In the genomic region with DNA sequence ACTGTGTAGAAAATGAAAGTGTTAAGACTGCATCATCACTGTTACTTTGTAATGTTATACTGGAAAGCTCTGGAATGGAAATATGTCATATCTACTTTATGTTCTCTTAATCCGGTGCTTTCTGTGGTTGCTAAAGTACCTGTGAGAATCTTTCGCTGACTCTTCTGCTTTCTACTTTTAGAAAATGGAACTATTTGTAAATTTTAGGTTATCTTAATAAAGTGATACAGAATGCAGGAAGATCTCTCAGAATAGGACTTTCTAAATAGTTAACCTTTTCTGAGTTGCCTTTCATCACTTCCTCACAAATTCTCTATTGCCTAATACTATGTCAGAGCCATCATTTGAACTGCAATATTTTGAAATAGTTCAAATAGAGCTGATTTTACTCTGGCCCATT, we compare ENCODE assay signal across 14 cellular contexts.
DNase-seq lines count a peak whose midpoint lies in the region; ATAC-seq, FAIRE-seq and TF ChIP-seq lines count a peak whose summit lies in the region.
"Had no signal": no experiment of that assay in that cellular context is flagged by ENCODE, and none has a peak within 500 bp of the region (broad histone marks: within the 10 kb centered on the region; RNA-seq: fewer than 3 reads in every experiment).

No MANE protein-coding gene starts in this region.

- DNase-seq in germinal center (ENCODE audit: low spot score) (peak; percentile 1), vagina (ENCODE audit: extremely low spot score in 2 of 2) (no peak), testis (no peak), RCC 7860 (ENCODE audit: low spot score) (no peak), epidermal melanocyte (ENCODE audit: insufficient read length, low spot score) (no peak)
- DNase-seq: activated CD4-positive, alpha-beta T cell treated with anti-CD3 and anti-CD28 coated beads, Interleukin-2, amount 50 U/mL, for 4 hours; body of pancreas; heart left ventricle; NCI-H1048; transverse colon had no signal

- H3K4me3 ChIP-seq in vagina (no peak overlapping the region), testis (no peak overlapping the region)
- H3K4me3 ChIP-seq: body of pancreas, heart left ventricle, transverse colon had no signal

- TF ChIP-seq POLR2A in vagina (IDR thresholded peaks at IDR 0.05) (no peak), testis (IDR thresholded peaks at IDR 0.05) (no peak)

- no peaks in the 10 kb centered on the region for H3K36me3 ChIP-seq in vagina
- no peaks in the 10 kb centered on the region for H3K36me3 ChIP-seq in testis (ENCODE audit: low read depth, missing control alignments)
- H3K36me3 ChIP-seq: transverse colon had no signal

- H3K27ac ChIP-seq in vagina (no peak overlapping the region), testis (no peak overlapping the region)
- H3K27ac ChIP-seq: body of pancreas, heart left ventricle, transverse colon had no signal

- intact Hi-C loops in vagina (cut with DNase I) (no loop called here), testis (cut with DNase I; ENCODE audit: low total_unique reads) (no loop called here)

- H3K27me3 ChIP-seq in vagina (no peaks in the 10 kb centered on the region), testis (no peaks in the 10 kb centered on the region)
- H3K27me3 ChIP-seq: body of pancreas, heart left ventricle, transverse colon had no signal

- no peak for FAIRE-seq in RCC 7860 (lab: Jason Lieb, UNC)
- FAIRE-seq: H1 had no signal

- WGBS in testis, 2 donors = 67 to 81% methylated on average over 2 of the region's 2 CpGs

- peak; percentile 92 for ATAC-seq in GM18517 (IDR thresholded peaks at IDR 0.05; ENCODE audit: unreplicated experiment)
- ATAC-seq in GM21737 (IDR thresholded peaks at IDR 0.05; ENCODE audit: unreplicated experiment) = peak; percentile 73
- ATAC-seq in HG03558 (IDR thresholded peaks at IDR 0.05; ENCODE audit: extremely low read depth, unreplicated experiment) = peak; percentile 70
- ATAC-seq: body of pancreas, heart left ventricle had no signal

- H3K4me1 ChIP-seq in vagina (no peaks in the 10 kb centered on the region), testis (no peaks in the 10 kb centered on the region)
- H3K4me1 ChIP-seq: body of pancreas, transverse colon had no signal

- TF ChIP-seq CTCF in vagina (IDR thresholded peaks at IDR 0.05) = no peak
- TF ChIP-seq CTCF in testis (IDR thresholded peaks at IDR 0.05) = no peak

- H3K9me3 ChIP-seq in vagina (no peaks in the 10 kb centered on the region), testis (no peaks in the 10 kb centered on the region)
- H3K9me3 ChIP-seq: body of pancreas, heart left ventricle, transverse colon had no signal
